1 cellular context compared by ENCODE assay signal in genomic region chr12:111773801-111774551, GRCh38.
TF ChIP-seq lines count a peak whose summit lies in the region.

No MANE protein-coding gene starts in this region.

TF ChIP-seq in HepG2, 621 proteins besides CTCF, POLR2A, EP300 and RAD21 (continued from another document and continues in another):
- TF ChIP-seq, protein P1, sequence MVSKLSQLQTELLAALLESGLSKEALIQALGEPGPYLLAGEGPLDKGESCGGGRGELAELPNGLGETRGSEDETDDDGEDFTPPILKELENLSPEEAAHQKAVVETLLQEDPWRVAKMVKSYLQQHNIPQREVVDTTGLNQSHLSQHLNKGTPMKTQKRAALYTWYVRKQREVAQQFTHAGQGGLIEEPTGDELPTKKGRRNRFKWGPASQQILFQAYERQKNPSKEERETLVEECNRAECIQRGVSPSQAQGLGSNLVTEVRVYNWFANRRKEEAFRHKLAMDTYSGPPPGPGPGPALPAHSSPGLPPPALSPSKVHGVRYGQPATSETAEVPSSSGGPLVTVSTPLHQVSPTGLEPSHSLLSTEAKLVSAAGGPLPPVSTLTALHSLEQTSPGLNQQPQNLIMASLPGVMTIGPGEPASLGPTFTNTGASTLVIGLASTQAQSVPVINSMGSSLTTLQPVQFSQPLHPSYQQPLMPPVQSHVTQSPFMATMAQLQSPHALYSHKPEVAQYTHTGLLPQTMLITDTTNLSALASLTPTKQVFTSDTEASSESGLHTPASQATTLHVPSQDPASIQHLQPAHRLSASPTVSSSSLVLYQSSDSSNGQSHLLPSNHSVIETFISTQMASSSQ (IDR thresholded peaks at IDR 0.05; ENCODE audit: low read depth): 0 out of 2 replicates have a peak, but pooled peaks have one; percentile 34
- TF ChIP-seq, protein P1 (CRISPR knock-in tag; IDR thresholded peaks at IDR 0.05; ENCODE audit: borderline replicate concordance): peak; percentile 53; the same call in 1 of the 2 replicates
- peak; percentile 49 for TF ChIP-seq RBFOX2 (IDR thresholded peaks at IDR 0.05; ENCODE audit: low read depth, low read length)
- peak; percentile 67; the same call in 1 of the 2 replicates for TF ChIP-seq ZNF605 (CRISPR knock-in tag; IDR thresholded peaks at IDR 0.05)
- peak; percentile 62 for TF ChIP-seq TCF7 (IDR thresholded peaks at IDR 0.05; ENCODE audit: low read depth)
- TF ChIP-seq, protein P2, sequence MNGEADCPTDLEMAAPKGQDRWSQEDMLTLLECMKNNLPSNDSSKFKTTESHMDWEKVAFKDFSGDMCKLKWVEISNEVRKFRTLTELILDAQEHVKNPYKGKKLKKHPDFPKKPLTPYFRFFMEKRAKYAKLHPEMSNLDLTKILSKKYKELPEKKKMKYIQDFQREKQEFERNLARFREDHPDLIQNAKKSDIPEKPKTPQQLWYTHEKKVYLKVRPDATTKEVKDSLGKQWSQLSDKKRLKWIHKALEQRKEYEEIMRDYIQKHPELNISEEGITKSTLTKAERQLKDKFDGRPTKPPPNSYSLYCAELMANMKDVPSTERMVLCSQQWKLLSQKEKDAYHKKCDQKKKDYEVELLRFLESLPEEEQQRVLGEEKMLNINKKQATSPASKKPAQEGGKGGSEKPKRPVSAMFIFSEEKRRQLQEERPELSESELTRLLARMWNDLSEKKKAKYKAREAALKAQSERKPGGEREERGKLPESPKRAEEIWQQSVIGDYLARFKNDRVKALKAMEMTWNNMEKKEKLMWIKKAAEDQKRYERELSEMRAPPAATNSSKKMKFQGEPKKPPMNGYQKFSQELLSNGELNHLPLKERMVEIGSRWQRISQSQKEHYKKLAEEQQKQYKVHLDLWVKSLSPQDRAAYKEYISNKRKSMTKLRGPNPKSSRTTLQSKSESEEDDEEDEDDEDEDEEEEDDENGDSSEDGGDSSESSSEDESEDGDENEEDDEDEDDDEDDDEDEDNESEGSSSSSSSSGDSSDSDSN (CRISPR knock-in tag; IDR thresholded peaks at IDR 0.05): peak; percentile 34; the same call in 1 of the 2 replicates
- peak; percentile 85 for TF ChIP-seq TEAD3 (CRISPR knock-in tag; optimal IDR thresholded peaks at IDR 0.05; ENCODE audit: borderline replicate concordance)
- TF ChIP-seq, protein P3, sequence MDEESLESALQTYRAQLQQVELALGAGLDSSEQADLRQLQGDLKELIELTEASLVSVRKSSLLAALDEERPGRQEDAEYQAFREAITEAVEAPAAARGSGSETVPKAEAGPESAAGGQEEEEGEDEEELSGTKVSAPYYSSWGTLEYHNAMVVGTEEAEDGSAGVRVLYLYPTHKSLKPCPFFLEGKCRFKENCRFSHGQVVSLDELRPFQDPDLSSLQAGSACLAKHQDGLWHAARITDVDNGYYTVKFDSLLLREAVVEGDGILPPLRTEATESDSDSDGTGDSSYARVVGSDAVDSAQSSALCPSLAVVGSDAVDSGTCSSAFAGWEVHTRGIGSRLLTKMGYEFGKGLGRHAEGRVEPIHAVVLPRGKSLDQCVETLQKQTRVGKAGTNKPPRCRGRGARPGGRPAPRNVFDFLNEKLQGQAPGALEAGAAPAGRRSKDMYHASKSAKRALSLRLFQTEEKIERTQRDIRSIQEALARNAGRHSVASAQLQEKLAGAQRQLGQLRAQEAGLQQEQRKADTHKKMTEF (CRISPR knock-in tag; IDR thresholded peaks at IDR 0.05): peak; percentile 44
- TF ChIP-seq, protein P4, sequence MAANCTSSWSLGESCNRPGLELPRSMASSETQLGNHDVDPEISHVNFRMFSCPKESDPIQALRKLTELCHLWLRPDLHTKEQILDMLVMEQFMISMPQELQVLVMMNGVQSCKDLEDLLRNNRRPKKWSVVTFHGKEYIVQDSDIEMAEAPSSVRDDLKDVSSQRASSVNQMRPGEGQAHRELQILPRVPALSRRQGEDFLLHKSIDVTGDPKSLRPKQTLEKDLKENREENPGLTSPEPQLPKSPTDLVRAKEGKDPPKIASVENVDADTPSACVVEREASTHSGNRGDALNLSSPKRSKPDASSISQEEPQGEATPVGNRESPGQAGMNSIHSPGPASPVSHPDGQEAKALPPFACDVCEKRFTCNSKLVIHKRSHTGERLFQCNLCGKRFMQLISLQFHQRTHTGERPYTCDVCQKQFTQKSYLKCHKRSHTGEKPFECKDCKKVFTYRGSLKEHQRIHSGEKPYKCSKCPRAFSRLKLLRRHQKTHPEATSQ (CRISPR knock-in tag; IDR thresholded peaks at IDR 0.05; ENCODE audit: borderline replicate concordance): no peak
- no peak for TF ChIP-seq BRCA1 (CRISPR knock-in tag; IDR thresholded peaks at IDR 0.05)
- TF ChIP-seq GLI4 (CRISPR knock-in tag; IDR thresholded peaks at IDR 0.05; ENCODE audit: borderline replicate concordance): no peak
- 0 out of 2 replicates have a peak, but pooled peaks have one; percentile 24 for TF ChIP-seq HOXA5 (CRISPR knock-in tag; IDR thresholded peaks at IDR 0.05)
- no peak for TF ChIP-seq MAZ (IDR thresholded peaks at IDR 0.05; ENCODE audit: borderline replicate concordance, low read depth, low read length)
- no peak for TF ChIP-seq MAZ (CRISPR knock-in tag; IDR thresholded peaks at IDR 0.05; ENCODE audit: low read depth)
- TF ChIP-seq NFAT5 (CRISPR knock-in tag; IDR thresholded peaks at IDR 0.05): no peak
- no peak for TF ChIP-seq ZNF646 (CRISPR knock-in tag; IDR thresholded peaks at IDR 0.05)
- no peak for TF ChIP-seq FOSL2 (CRISPR knock-in tag; IDR thresholded peaks at IDR 0.05)
- 0 out of 2 replicates have a peak, but pooled peaks have one; percentile 21 for TF ChIP-seq ZSCAN9 (CRISPR knock-in tag; IDR thresholded peaks at IDR 0.05; ENCODE audit: borderline replicate concordance)
- TF ChIP-seq ZNF644 (CRISPR knock-in tag; IDR thresholded peaks at IDR 0.05; ENCODE audit: low read depth): peak; percentile 29; the same call in 1 of the 2 replicates
- TF ChIP-seq ZNF780A (CRISPR knock-in tag; IDR thresholded peaks at IDR 0.05): 0 out of 2 replicates have a peak, but pooled peaks have one; percentile 35
- no peak for TF ChIP-seq ZSCAN31 (CRISPR knock-in tag; IDR thresholded peaks at IDR 0.05; ENCODE audit: low read depth)
- TF ChIP-seq SNAPC2 (CRISPR knock-in tag; IDR thresholded peaks at IDR 0.05): no peak
- no peak for TF ChIP-seq NFYB (CRISPR knock-in tag; IDR thresholded peaks at IDR 0.05)
- peak; percentile 56; the same call in 1 of the 2 replicates for TF ChIP-seq TBX3 (IDR thresholded peaks at IDR 0.05; ENCODE audit: borderline replicate concordance)
- TF ChIP-seq CREBL2 (CRISPR knock-in tag; IDR thresholded peaks at IDR 0.05; ENCODE audit: borderline replicate concordance): no peak
- TF ChIP-seq HOXA3 (CRISPR knock-in tag; IDR thresholded peaks at IDR 0.05): peak; percentile 64
- no peak for TF ChIP-seq ZBTB7B (CRISPR knock-in tag; IDR thresholded peaks at IDR 0.05)
- TF ChIP-seq SP140L (CRISPR knock-in tag; IDR thresholded peaks at IDR 0.05; ENCODE audit: borderline replicate concordance): no peak
- TF ChIP-seq EZH2 (conservative IDR thresholded peaks at IDR 0.05; ENCODE audit: low read depth, low read length): no peak
- no peak for TF ChIP-seq ZNF3 (CRISPR knock-in tag; IDR thresholded peaks at IDR 0.05)
- TF ChIP-seq ZNF547 (CRISPR knock-in tag; IDR thresholded peaks at IDR 0.05): 0 out of 2 replicates have a peak, but pooled peaks have one; percentile 36
- TF ChIP-seq ERF (CRISPR knock-in tag; IDR thresholded peaks at IDR 0.05): no peak
- TF ChIP-seq, protein P5, sequence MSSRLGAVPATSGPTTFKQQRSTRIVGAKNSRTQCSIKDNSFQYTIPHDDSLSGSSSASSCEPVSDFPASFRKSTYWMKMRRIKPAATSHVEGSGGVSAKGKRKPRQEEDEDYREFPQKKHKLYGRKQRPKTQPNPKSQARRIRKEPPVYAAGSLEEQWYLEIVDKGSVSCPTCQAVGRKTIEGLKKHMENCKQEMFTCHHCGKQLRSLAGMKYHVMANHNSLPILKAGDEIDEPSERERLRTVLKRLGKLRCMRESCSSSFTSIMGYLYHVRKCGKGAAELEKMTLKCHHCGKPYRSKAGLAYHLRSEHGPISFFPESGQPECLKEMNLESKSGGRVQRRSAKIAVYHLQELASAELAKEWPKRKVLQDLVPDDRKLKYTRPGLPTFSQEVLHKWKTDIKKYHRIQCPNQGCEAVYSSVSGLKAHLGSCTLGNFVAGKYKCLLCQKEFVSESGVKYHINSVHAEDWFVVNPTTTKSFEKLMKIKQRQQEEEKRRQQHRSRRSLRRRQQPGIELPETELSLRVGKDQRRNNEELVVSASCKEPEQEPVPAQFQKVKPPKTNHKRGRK (CRISPR knock-in tag; IDR thresholded peaks at IDR 0.05): no peak
